21 cellular contexts compared by ENCODE assay signal in genomic region chr13:96898855-96899254, GRCh38.
A peak's percentile ranks its signal among the peaks of the same experiment; 100 is the strongest.
DNase-seq lines count a peak whose midpoint lies in the region; ATAC-seq and TF ChIP-seq lines count a peak whose summit lies in the region.
"Had no signal": no experiment of that assay in that cellular context is flagged by ENCODE, and none has a peak within 500 bp of the region (broad histone marks: within the 10 kb centered on the region; RNA-seq: fewer than 3 reads in every experiment).

No MANE protein-coding gene starts in this region.

- no peaks in the 10 kb centered on the region for H3K36me3 Mint-ChIP-seq in neural progenitor cell
- H3K36me3 Mint-ChIP-seq: CD4-positive, alpha-beta memory T cell; T-cell; type B pancreatic cell had no signal

- H3F3A ChIP-seq in neural progenitor cell (ENCODE audit: low read depth), result no peaks in the 10 kb centered on the region

- peaks cover 4% of the 10 kb centered on the region; the same call in 1 of the 2 replicates for H3K27me3 ChIP-seq in ACC112 (ENCODE audit: insufficient read depth, low read length)
- no peaks in the 10 kb centered on the region for H3K27me3 ChIP-seq in neural progenitor cell

- DNase-seq in SK-N-DZ (ENCODE audit: low spot score) (peak; percentile 54), hippocampal formation (lab: John Stamatoyannopoulos, UW) (peak; percentile 20 to 40), neural progenitor cell (ENCODE audit: low spot score) (peak; percentile 28), AG20443 (ENCODE audit: low spot score) (no peak)
- DNase-seq: activated CD8-positive, alpha-beta T cell treated with anti-CD3 and anti-CD28 coated beads for 36 hours; CD4-positive, alpha-beta memory T cell; DMS79 treated with DMSO at 0.1 percent for 48 hours; NCI-H1092; NCI-H748 treated with DMSO at 0.1 percent for 48 hours; stimulated activated CD4-positive, alpha-beta T cell treated with anti-CD3 and anti-CD28 coated beads, Interleukin-4, amount 100 ng/mL, for 1 hour; stimulated activated CD8-positive, alpha-beta memory T cell treated with anti-CD3 and anti-CD28 coated beads, Interleukin-4, amount 100 ng/mL, for 48 hours; T-cell; WERI-Rb-1 had no signal

- peaks cover 16% of the 10 kb centered on the region for H3K4me1 Mint-ChIP-seq in neural progenitor cell
- H3K4me1 Mint-ChIP-seq: CD4-positive, alpha-beta memory T cell; T-cell had no signal

- H3K36me3 ChIP-seq in ACC112 (ENCODE audit: insufficient read depth, low read length), result no peaks in the 10 kb centered on the region
- H3K36me3 ChIP-seq in neural progenitor cell, result no peaks in the 10 kb centered on the region
- H3K36me3 ChIP-seq: WERI-Rb-1 had no signal

- H3K79me2 ChIP-seq in ACC112 (ENCODE audit: control insufficient read depth, insufficient read depth, low read length, unreplicated experiment) (no peaks in the 10 kb centered on the region), neural progenitor cell (ENCODE audit: low read depth) (no peaks in the 10 kb centered on the region)

- H4K20me1 ChIP-seq in neural progenitor cell (ENCODE audit: low read depth), result no peaks in the 10 kb centered on the region

- peaks cover 9% of the 10 kb centered on the region for H3K9me3 Mint-ChIP-seq in neural progenitor cell
- H3K9me3 Mint-ChIP-seq: activated CD8-positive, alpha-beta T cell treated with anti-CD3 and anti-CD28 coated beads for 36 hours had no signal

- H3K9ac ChIP-seq in neural progenitor cell, result no peak overlapping the region

- H3K27ac ChIP-seq in ACC112 (ENCODE audit: low read depth, low read length) (peak overlapping the region; percentile 57), neural progenitor cell (no peak overlapping the region)
- H3K27ac ChIP-seq: A549, HL-60, WERI-Rb-1 had no signal

- no peaks in the 10 kb centered on the region for H3K9me3 ChIP-seq in neural progenitor cell (ENCODE audit: low read depth)
- H3K9me3 ChIP-seq: A549 had no signal

- H2AFZ ChIP-seq in ACC112 (ENCODE audit: low read length, unreplicated experiment), result no peak overlapping the region
- H2AFZ ChIP-seq in neural progenitor cell (replicated peaks), result peak overlapping the region; percentile 80

- no peak overlapping the region for H3K27ac Mint-ChIP-seq in neural progenitor cell
- H3K27ac Mint-ChIP-seq: activated CD8-positive, alpha-beta T cell treated with anti-CD3 and anti-CD28 coated beads for 36 hours; CD4-positive, alpha-beta memory T cell; T-cell; type B pancreatic cell had no signal

- peaks cover 2% of the 10 kb centered on the region for H3K27me3 Mint-ChIP-seq in neural progenitor cell (ENCODE audit: insufficient read depth, low read depth)
- H3K27me3 Mint-ChIP-seq: activated CD8-positive, alpha-beta T cell treated with anti-CD3 and anti-CD28 coated beads for 36 hours; CD4-positive, alpha-beta memory T cell; type B pancreatic cell had no signal

- no peak overlapping the region for H3K4me3 Mint-ChIP-seq in neural progenitor cell
- H3K4me3 Mint-ChIP-seq: activated CD8-positive, alpha-beta T cell treated with anti-CD3 and anti-CD28 coated beads for 36 hours; CD4-positive, alpha-beta memory T cell; T-cell; type B pancreatic cell had no signal

- peak overlapping the region; percentile 45 for H3K4me2 ChIP-seq in neural progenitor cell
- H3K4me2 ChIP-seq: A549 had no signal

- peaks cover 5% of the 10 kb centered on the region for H3K4me1 ChIP-seq in ACC112 (ENCODE audit: control insufficient read depth, insufficient read depth, low read length, unreplicated experiment)
- peaks cover 7% of the 10 kb centered on the region for H3K4me1 ChIP-seq in neural progenitor cell
- H3K4me1 ChIP-seq: A549 had no signal

- TF ChIP-seq CTCF in neural progenitor cell (IDR thresholded peaks at IDR 0.05), result no peak

- H3K4me3 ChIP-seq in ACC112 (ENCODE audit: low read depth, low read length) (peak overlapping the region; percentile 19; the same call in 1 of the 2 replicates), neural progenitor cell (no peak overlapping the region)
- H3K4me3 ChIP-seq: A549 had no signal

- ATAC-seq in HG03108 (IDR thresholded peaks at IDR 0.05; ENCODE audit: unreplicated experiment) (no peak), GM19324 (IDR thresholded peaks at IDR 0.05; ENCODE audit: low FRiP score, unreplicated experiment) (no peak), HG03571 (IDR thresholded peaks at IDR 0.05; ENCODE audit: unreplicated experiment) (no peak)
- ATAC-seq: A549; activated CD8-positive, alpha-beta T cell treated with anti-CD3 and anti-CD28 coated beads for 36 hours; sciatic nerve; T-cell had no signal
